ENCODE assay signal across 1 cellular context in genomic region chr1:173545688-173546087, GRCh38.
TF ChIP-seq lines count a peak whose summit lies in the region.

No MANE protein-coding gene starts in this region.

TF ChIP-seq in WTC11, 78 proteins besides CTCF, POLR2A, EP300 and RAD21 (continued from another document):
- TF ChIP-seq ZNF281 (CRISPR knock-in tag; IDR thresholded peaks at IDR 0.05) (no peak), NR2C2 (CRISPR knock-in tag; IDR thresholded peaks at IDR 0.05) (no peak), ZNF512 (CRISPR knock-in tag; IDR thresholded peaks at IDR 0.05; ENCODE audit: borderline replicate concordance) (no peak)
